ENCODE assay signal across 8 cellular contexts in genomic region chr11:11787305-11788066, GRCh38. TPM values are rescaled to one million over a fixed set of nuclear protein-coding genes. Genes with fewer than 3 reads are reported as not detected.
DNase-seq lines count a peak whose midpoint lies in the region; ATAC-seq, FAIRE-seq and TF ChIP-seq lines count a peak whose summit lies in the region.

No MANE protein-coding gene starts in this region.

- no peak overlapping the region for H3K27ac Mint-ChIP-seq in chondrocyte (ENCODE audit: unreplicated experiment)

- no peak overlapping the region for H3K4me3 Mint-ChIP-seq in chondrocyte (ENCODE audit: unreplicated experiment)

- peaks cover 1% of the 10 kb centered on the region for H3K36me3 Mint-ChIP-seq in chondrocyte (ENCODE audit: low read depth)

- no peak overlapping the region for H3K9ac ChIP-seq in HepG2 (ENCODE audit: insufficient read depth, low read depth, low read length)

- peak; percentile 73 for DNase-seq in NCI-H345 (lab: John Stamatoyannopoulos, UW)
- DNase-seq in activated CD4-positive, alpha-beta T cell treated with anti-CD3 and anti-CD28 coated beads for 24 hours (ENCODE audit: low read depth in 2 of 2), result peak; percentile 58 to 60
- DNase-seq in chondrocyte (ENCODE audit: low spot score), result no peak
- peak; percentile 43 for DNase-seq in HepG2 (ENCODE audit: low spot score)
- DNase-seq in stimulated activated CD4-positive, alpha-beta T cell treated with anti-CD3 and anti-CD28 coated beads, TNF-alpha, amount 100 ng/mL, for 24 hours (ENCODE audit: low read depth in 3 of 3), result peak; percentile 50 to 58 (median 57)
- DNase-seq in mesenteric fat pad (ENCODE audit: low spot score), result no peak

- peak; percentile 70 for TF ChIP-seq RAD21 in HepG2 (CRISPR knock-in tag; IDR thresholded peaks at IDR 0.05)

- no TSS peak for BruUV-seq in HepG2 (replicated peaks; lab: Mats Ljungman, UMichigan)

- H3K36me3 ChIP-seq in HepG2 (replicated peaks in 1 of 2; ENCODE audit: control insufficient read depth in 1 of 2, insufficient read depth in 2 of 2, low read length in 2 of 2), result no peaks in the 10 kb centered on the region

- peaks cover 4% of the 10 kb centered on the region for H3K4me1 Mint-ChIP-seq in chondrocyte (ENCODE audit: low read depth)

- no peak overlapping the region for H2AFZ ChIP-seq in HepG2 (ENCODE audit: low read length)

- no peaks in the 10 kb centered on the region for H3K9me3 Mint-ChIP-seq in chondrocyte (ENCODE audit: low read depth)

- ATAC-seq in HG02763 (IDR thresholded peaks at IDR 0.05; ENCODE audit: unreplicated experiment), result peak; percentile 65
- ATAC-seq in HepG2, result peak; percentile 95

- H3K9me3 ChIP-seq in HepG2 (ENCODE audit: low read length), result no peaks in the 10 kb centered on the region

- peak; percentile 91 for FAIRE-seq in G401.6 (lab: Jason Lieb, UNC)
- peak; percentile 63 for FAIRE-seq in HepG2 (lab: Jason Lieb, UNC)

- TF ChIP-seq EP300 in HepG2 (IDR thresholded peaks at IDR 0.05; ENCODE audit: low read depth in 2 of 2, low read length in 2 of 2), result no peak
- no peak for TF ChIP-seq EP300 in HepG2 (CRISPR knock-in tag; IDR thresholded peaks at IDR 0.05; ENCODE audit: borderline replicate concordance)

- H3K4me3 ChIP-seq in HepG2 (replicated peaks in 1 of 3; ENCODE audit: insufficient read depth in 1 of 3, low read depth in 2 of 3, low read length in 3 of 3), result no peak overlapping the region

- WGBS in HepG2 (ENCODE audit: low lambda C conversion rate), result 63% methylated on average over 7 of the region's 7 CpGs

- H3K79me2 ChIP-seq in HepG2 (ENCODE audit: insufficient read depth, low read length), result no peaks in the 10 kb centered on the region

- H3K27ac ChIP-seq in HepG2 (ENCODE audit: extremely low read length, insufficient read depth, low read length), result no peak overlapping the region

- intact Hi-C loops in HepG2 (cut with micrococcal nuclease; ENCODE audit: unreplicated experiment), result loop anchor here (1.0 to 5.0 kb wide), 6 partner anchors 165 to 855 kb away; partner anchors contain the start of gene GALNT18

- H3K4me1 ChIP-seq in HepG2 (ENCODE audit: insufficient read depth, low read length), result no peaks in the 10 kb centered on the region

- TF ChIP-seq CTCF in chondrocyte (IDR thresholded peaks at IDR 0.05) (peak; percentile 93), HepG2 (CRISPR knock-in tag; IDR thresholded peaks at IDR 0.05) (peak; percentile 89)

- H3K27me3 ChIP-seq in HepG2 (ENCODE audit: control insufficient read depth in 1 of 2, insufficient read depth in 2 of 2, low read length in 2 of 2), result peaks cover 0 to 2% of the 10 kb centered on the region in 2 experiments; a peak in 1 of 5 replicates

- peaks cover 4% of the 10 kb centered on the region for H3K27me3 Mint-ChIP-seq in chondrocyte (ENCODE audit: low read depth)

- in situ Hi-C loops in HepG2 (cut with HindIII; ENCODE audit: extremely low pct_ligation_motif_present, low pct_unique_long_range_greater_than_20kb), result loop anchor here (5.0 to 25.0 kb wide), 3 partner anchors 385 to 850 kb away; no protein-coding TSS in a partner anchor

- TF ChIP-seq POLR2A in HepG2 (IDR thresholded peaks at IDR 0.05; ENCODE audit: insufficient read depth in 1 of 2, low read depth in 2 of 2, low read length in 2 of 2), result no peak

- H4K20me1 ChIP-seq in HepG2 (ENCODE audit: insufficient read depth, low read length), result no peaks in the 10 kb centered on the region

- CTCF ChIA-PET in HepG2 (lab: Yijun Ruan, JAX; ENCODE audit: low intra/inter-chr PET ratio, low total read pairs), result interaction anchor here (0.8 to 3.0 kb wide), 7 partner anchors 65 to 854 kb away, joined by 3 to 18 read pairs (median 5); no protein-coding TSS in a partner anchor

- POLR2A ChIA-PET in HepG2 (lab: Yijun Ruan, JAX), result no interaction called here

- no peak overlapping the region for H3K4me2 ChIP-seq in HepG2 (ENCODE audit: low read depth, low read length)

TF ChIP-seq in HepG2, 621 proteins besides CTCF, POLR2A, EP300 and RAD21:
- TF ChIP-seq PLRG1 (conservative IDR thresholded peaks at IDR 0.05) (no peak), KDM6A (CRISPR knock-in tag; IDR thresholded peaks at IDR 0.05; ENCODE audit: low read depth) (no peak), SMC3 (IDR thresholded peaks at IDR 0.05; ENCODE audit: low read length) (peak; percentile 87), ZBTB25 (CRISPR knock-in tag; IDR thresholded peaks at IDR 0.05) (no peak), FOXJ3 (CRISPR knock-in tag; IDR thresholded peaks at IDR 0.05; ENCODE audit: borderline replicate concordance) (no peak), ZNF484 (CRISPR knock-in tag; IDR thresholded peaks at IDR 0.05; ENCODE audit: borderline replicate concordance, low read depth) (no peak), HDAC1 (CRISPR knock-in tag; IDR thresholded peaks at IDR 0.05) (no peak), STAG1 (CRISPR knock-in tag; IDR thresholded peaks at IDR 0.05) (peak; percentile 93)
TF ChIP-seq in HepG2: peak in this region for 2.

RNA-seq across cellular contexts. Expression of gene USP47, which starts 54.3 kb away (rescaled TPM):
- 44.4 to 54.8 TPM (median 47.8 TPM) in 3 replicates for total RNA-seq in chondrocyte
- total RNA-seq in HepG2 (2016; rRNA removed; fragmentation: Illumina TruSeq; extraction: Trizol), result 52.7 and 64.6 TPM in 2 replicates
- total RNA-seq in HepG2 (2016; cell fraction: cytosol; rRNA removed; fragmentation: Illumina TruSeq; extraction: Trizol; ENCODE audit: low read depth), result 3.7 and 4.9 TPM in 2 replicates
- total RNA-seq in HepG2 (2016; cell fraction: insoluble cytoplasmic fraction; rRNA removed; fragmentation: Illumina TruSeq; extraction: Trizol), result 49.1 and 64.0 TPM in 2 replicates
- 8.6 and 8.7 TPM in 2 replicates for total RNA-seq in HepG2 (2016; cell fraction: membrane; rRNA removed; fragmentation: Illumina TruSeq; extraction: Trizol)
- total RNA-seq in HepG2 (2016; cell fraction: nucleus; rRNA removed; fragmentation: Illumina TruSeq; extraction: Trizol), result 72.1 and 75.8 TPM in 2 replicates
- 10.6 and 12.2 TPM in 2 replicates for polyA plus RNA-seq in HepG2 (2011; rRNA removed)
- polyA plus RNA-seq in HepG2 (2011; cell fraction: cytosol; rRNA removed), result 5.1 and 8.8 TPM in 2 replicates
- polyA plus RNA-seq in HepG2 (2011; cell fraction: nucleus; rRNA removed), result 12.3 and 15.3 TPM in 2 replicates
- polyA plus RNA-seq in HepG2 (2012), result 22.9 and 24.4 TPM in 2 replicates
- 0.53 and 0.69 TPM in 2 replicates for polyA plus RNA-seq in HepG2 (2016; cell fraction: cytosol; fragmentation: Illumina TruSeq; extraction: Trizol; ENCODE audit: low read depth)
- 30.8 and 33.7 TPM in 2 replicates for polyA plus RNA-seq in HepG2 (2016; cell fraction: insoluble cytoplasmic fraction; fragmentation: Illumina TruSeq; extraction: Trizol; ENCODE audit: low read depth)
- polyA plus RNA-seq in HepG2 (2016; cell fraction: membrane; fragmentation: Illumina TruSeq; extraction: Trizol; ENCODE audit: low read depth), result 1.9 and 2.6 TPM in 2 replicates
- 44.4 and 45.2 TPM in 2 replicates for polyA plus RNA-seq in HepG2 (2016; cell fraction: nucleus; fragmentation: Illumina TruSeq; extraction: Trizol; ENCODE audit: insufficient read depth, low read depth)
- 23.4 and 26.6 TPM in 2 replicates for polyA minus RNA-seq in HepG2 (2011; rRNA and poly(A)+ RNA removed; ENCODE audit: low replicate concordance)
- 12.4 and 17.0 TPM in 2 replicates for polyA minus RNA-seq in HepG2 (2011; cell fraction: cytosol; rRNA and poly(A)+ RNA removed)
- 100 and 119 TPM in 2 replicates for polyA minus RNA-seq in HepG2 (2011; cell fraction: nucleus; rRNA and poly(A)+ RNA removed)
- 53.3 TPM for total RNA-seq in mesenteric fat pad

Comparison
In these comparisons a context has a peak if more than half of its experiments do, and no peak if none do; other contexts are left out.
1. DNase-seq: peak in NCI-H345 (single experiment), activated CD4-positive, alpha-beta T cell treated with anti-CD3 and anti-CD28 coated beads for 24 hours (2 of 2), HepG2 (single experiment) and stimulated activated CD4-positive, alpha-beta T cell treated with anti-CD3 and anti-CD28 coated beads, TNF-alpha, amount 100 ng/mL, for 24 hours (3 of 3); none in chondrocyte (single experiment) and mesenteric fat pad (single experiment).